1 cellular context compared by ENCODE assay signal in genomic region chr11:62242021-62242420, GRCh38.
TF ChIP-seq lines count a peak whose summit lies in the region.

A gene with protein sequence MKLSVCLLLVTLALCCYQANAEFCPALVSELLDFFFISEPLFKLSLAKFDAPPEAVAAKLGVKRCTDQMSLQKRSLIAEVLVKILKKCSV (plus strand): TSS chr11:62242239. CDS start chr11:62242308, 69 bp downstream.

TF ChIP-seq in GM23338, 12 proteins besides CTCF, POLR2A, EP300 and RAD21 (continued from another document):
- TF ChIP-seq, protein P1, sequence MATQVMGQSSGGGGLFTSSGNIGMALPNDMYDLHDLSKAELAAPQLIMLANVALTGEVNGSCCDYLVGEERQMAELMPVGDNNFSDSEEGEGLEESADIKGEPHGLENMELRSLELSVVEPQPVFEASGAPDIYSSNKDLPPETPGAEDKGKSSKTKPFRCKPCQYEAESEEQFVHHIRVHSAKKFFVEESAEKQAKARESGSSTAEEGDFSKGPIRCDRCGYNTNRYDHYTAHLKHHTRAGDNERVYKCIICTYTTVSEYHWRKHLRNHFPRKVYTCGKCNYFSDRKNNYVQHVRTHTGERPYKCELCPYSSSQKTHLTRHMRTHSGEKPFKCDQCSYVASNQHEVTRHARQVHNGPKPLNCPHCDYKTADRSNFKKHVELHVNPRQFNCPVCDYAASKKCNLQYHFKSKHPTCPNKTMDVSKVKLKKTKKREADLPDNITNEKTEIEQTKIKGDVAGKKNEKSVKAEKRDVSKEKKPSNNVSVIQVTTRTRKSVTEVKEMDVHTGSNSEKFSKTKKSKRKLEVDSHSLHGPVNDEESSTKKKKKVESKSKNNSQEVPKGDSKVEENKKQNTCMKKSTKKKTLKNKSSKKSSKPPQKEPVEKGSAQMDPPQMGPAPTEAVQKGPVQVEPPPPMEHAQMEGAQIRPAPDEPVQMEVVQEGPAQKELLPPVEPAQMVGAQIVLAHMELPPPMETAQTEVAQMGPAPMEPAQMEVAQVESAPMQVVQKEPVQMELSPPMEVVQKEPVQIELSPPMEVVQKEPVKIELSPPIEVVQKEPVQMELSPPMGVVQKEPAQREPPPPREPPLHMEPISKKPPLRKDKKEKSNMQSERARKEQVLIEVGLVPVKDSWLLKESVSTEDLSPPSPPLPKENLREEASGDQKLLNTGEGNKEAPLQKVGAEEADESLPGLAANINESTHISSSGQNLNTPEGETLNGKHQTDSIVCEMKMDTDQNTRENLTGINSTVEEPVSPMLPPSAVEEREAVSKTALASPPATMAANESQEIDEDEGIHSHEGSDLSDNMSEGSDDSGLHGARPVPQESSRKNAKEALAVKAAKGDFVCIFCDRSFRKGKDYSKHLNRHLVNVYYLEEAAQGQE (IDR thresholded peaks at IDR 0.05; ENCODE audit: unreplicated experiment): no peak
- TF ChIP-seq, protein P2, sequence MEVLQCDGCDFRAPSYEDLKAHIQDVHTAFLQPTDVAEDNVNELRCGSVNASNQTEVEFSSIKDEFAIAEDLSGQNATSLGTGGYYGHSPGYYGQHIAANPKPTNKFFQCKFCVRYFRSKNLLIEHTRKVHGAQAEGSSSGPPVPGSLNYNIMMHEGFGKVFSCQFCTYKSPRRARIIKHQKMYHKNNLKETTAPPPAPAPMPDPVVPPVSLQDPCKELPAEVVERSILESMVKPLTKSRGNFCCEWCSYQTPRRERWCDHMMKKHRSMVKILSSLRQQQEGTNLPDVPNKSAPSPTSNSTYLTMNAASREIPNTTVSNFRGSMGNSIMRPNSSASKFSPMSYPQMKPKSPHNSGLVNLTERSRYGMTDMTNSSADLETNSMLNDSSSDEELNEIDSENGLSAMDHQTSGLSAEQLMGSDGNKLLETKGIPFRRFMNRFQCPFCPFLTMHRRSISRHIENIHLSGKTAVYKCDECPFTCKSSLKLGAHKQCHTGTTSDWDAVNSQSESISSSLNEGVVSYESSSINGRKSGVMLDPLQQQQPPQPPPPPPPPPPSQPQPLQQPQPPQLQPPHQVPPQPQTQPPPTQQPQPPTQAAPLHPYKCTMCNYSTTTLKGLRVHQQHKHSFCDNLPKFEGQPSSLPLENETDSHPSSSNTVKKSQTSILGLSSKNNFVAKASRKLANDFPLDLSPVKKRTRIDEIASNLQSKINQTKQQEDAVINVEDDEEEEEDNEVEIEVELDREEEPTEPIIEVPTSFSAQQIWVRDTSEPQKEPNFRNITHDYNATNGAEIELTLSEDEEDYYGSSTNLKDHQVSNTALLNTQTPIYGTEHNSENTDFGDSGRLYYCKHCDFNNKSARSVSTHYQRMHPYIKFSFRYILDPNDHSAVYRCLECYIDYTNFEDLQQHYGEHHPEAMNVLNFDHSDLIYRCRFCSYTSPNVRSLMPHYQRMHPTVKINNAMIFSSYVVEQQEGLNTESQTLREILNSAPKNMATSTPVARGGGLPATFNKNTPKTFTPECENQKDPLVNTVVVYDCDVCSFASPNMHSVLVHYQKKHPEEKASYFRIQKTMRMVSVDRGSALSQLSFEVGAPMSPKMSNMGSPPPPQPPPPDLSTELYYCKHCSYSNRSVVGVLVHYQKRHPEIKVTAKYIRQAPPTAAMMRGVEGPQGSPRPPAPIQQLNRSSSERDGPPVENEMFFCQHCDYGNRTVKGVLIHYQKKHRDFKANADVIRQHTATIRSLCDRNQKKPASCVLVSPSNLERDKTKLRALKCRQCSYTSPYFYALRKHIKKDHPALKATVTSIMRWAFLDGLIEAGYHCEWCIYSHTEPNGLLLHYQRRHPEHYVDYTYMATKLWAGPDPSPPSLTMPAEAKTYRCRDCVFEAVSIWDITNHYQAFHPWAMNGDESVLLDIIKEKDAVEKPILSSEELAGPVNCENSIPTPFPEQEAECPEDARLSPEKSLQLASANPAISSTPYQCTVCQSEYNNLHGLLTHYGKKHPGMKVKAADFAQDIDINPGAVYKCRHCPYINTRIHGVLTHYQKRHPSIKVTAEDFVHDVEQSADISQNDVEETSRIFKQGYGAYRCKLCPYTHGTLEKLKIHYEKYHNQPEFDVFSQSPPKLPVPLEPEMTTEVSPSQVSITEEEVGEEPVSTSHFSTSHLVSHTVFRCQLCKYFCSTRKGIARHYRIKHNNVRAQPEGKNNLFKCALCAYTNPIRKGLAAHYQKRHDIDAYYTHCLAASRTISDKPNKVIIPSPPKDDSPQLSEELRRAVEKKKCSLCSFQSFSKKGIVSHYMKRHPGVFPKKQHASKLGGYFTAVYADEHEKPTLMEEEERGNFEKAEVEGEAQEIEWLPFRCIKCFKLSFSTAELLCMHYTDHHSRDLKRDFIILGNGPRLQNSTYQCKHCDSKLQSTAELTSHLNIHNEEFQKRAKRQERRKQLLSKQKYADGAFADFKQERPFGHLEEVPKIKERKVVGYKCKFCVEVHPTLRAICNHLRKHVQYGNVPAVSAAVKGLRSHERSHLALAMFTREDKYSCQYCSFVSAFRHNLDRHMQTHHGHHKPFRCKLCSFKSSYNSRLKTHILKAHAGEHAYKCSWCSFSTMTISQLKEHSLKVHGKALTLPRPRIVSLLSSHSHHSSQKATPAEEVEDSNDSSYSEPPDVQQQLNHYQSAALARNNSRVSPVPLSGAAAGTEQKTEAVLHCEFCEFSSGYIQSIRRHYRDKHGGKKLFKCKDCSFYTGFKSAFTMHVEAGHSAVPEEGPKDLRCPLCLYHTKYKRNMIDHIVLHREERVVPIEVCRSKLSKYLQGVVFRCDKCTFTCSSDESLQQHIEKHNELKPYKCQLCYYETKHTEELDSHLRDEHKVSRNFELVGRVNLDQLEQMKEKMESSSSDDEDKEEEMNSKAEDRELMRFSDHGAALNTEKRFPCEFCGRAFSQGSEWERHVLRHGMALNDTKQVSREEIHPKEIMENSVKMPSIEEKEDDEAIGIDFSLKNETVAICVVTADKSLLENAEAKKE (CRISPR knock-in tag; IDR thresholded peaks at IDR 0.05): no peak
